In genomic region chr3:183301937-183302580, GRCh38 we compare ENCODE assay signal across 14 cellular contexts. TPM values are rescaled to one million over a fixed set of nuclear protein-coding genes. Genes with fewer than 3 reads are reported as not detected.
A peak's percentile ranks its signal among the peaks of the same experiment; 100 is the strongest.
DNase-seq lines count a peak whose midpoint lies in the region; ATAC-seq and TF ChIP-seq lines count a peak whose summit lies in the region.
"Had no signal": no experiment of that assay in that cellular context is flagged by ENCODE, and none has a peak within 500 bp of the region (broad histone marks: within the 10 kb centered on the region; RNA-seq: fewer than 3 reads in every experiment).

No MANE protein-coding gene starts in this region.

- no peaks in the 10 kb centered on the region for H3K36me3 ChIP-seq in aorta (ENCODE audit: control insufficient read depth in 1 of 2, insufficient read depth in 2 of 2, low read length in 1 of 2)

- intact Hi-C loops in aorta (cut with DNase I) = no loop called here

- 88 to 91% methylated on average over 8 of the region's 8 CpGs for WGBS in aorta, 2 donors

- TF ChIP-seq CTCF in HFFc6 (IDR thresholded peaks at IDR 0.05) = no peak

- peaks cover 0 to 3% of the 10 kb centered on the region in 2 donors for H3K4me1 ChIP-seq in aorta (ENCODE audit: control insufficient read depth in 1 of 2, insufficient read depth in 2 of 2, low read length in 2 of 2)

- no peak overlapping the region for H3K4me3 ChIP-seq in aorta (ENCODE audit: low read length in 2 of 2)

- H3K36me3 Mint-ChIP-seq in central memory CD8-positive, alpha-beta T cell (ENCODE audit: insufficient read depth) = no peaks in the 10 kb centered on the region
- no peaks in the 10 kb centered on the region for H3K36me3 Mint-ChIP-seq in natural killer cell treated with Interleukin-12 subunit alpha and Interleukin-12 subunit beta and Interleukin-15 and Interleukin-18, amount 100 ng/mL, for 72 hours
- no peaks in the 10 kb centered on the region for H3K36me3 Mint-ChIP-seq in HFFc6 (ENCODE audit: low read depth)

- ATAC-seq in central memory CD8-positive, alpha-beta T cell (replicated peaks; ENCODE audit: extremely low read depth, poor library complexity, severe bottlenecking) = peak; percentile 42
- peak; percentile 60 to 81 for ATAC-seq in natural killer cell treated with Interleukin-12 subunit alpha and Interleukin-12 subunit beta and Interleukin-15 and Interleukin-18, amount 100 ng/mL, for 72 hours
- ATAC-seq in HG03378 (IDR thresholded peaks at IDR 0.05; ENCODE audit: unreplicated experiment) (no peak), aorta (ENCODE audit: low FRiP score) (no peak)

- no peak overlapping the region for H3K4me3 Mint-ChIP-seq in central memory CD8-positive, alpha-beta T cell
- H3K4me3 Mint-ChIP-seq in natural killer cell treated with Interleukin-12 subunit alpha and Interleukin-12 subunit beta and Interleukin-15 and Interleukin-18, amount 100 ng/mL, for 72 hours = peak overlapping the region; percentile 9
- H3K4me3 Mint-ChIP-seq in HFFc6 = no peak overlapping the region
- H3K4me3 Mint-ChIP-seq: activated B cell treated with CpG ODN at 0.5 μM for 24 hours; CD4-positive, alpha-beta memory T cell had no signal

- no peak overlapping the region for H3K27ac Mint-ChIP-seq in central memory CD8-positive, alpha-beta T cell (ENCODE audit: low read depth)
- peak overlapping the region; percentile 5 to 6 for H3K27ac Mint-ChIP-seq in natural killer cell treated with Interleukin-12 subunit alpha and Interleukin-12 subunit beta and Interleukin-15 and Interleukin-18, amount 100 ng/mL, for 72 hours
- H3K27ac Mint-ChIP-seq in HFFc6 = no peak overlapping the region
- H3K27ac Mint-ChIP-seq: activated B cell treated with CpG ODN at 0.5 μM for 24 hours had no signal

- peaks cover 5% of the 10 kb centered on the region for H3K4me1 Mint-ChIP-seq in central memory CD8-positive, alpha-beta T cell
- peaks cover 20 to 29% of the 10 kb centered on the region in 2 donors for H3K4me1 Mint-ChIP-seq in natural killer cell treated with Interleukin-12 subunit alpha and Interleukin-12 subunit beta and Interleukin-15 and Interleukin-18, amount 100 ng/mL, for 72 hours (ENCODE audit: low read depth in 2 of 2)
- peaks cover 13% of the 10 kb centered on the region for H3K4me1 Mint-ChIP-seq in HFFc6 (ENCODE audit: low read depth)

- no peaks in the 10 kb centered on the region for H3K27me3 Mint-ChIP-seq in central memory CD8-positive, alpha-beta T cell
- H3K27me3 Mint-ChIP-seq in natural killer cell treated with Interleukin-12 subunit alpha and Interleukin-12 subunit beta and Interleukin-15 and Interleukin-18, amount 100 ng/mL, for 72 hours = no peaks in the 10 kb centered on the region
- peaks cover 28% of the 10 kb centered on the region for H3K27me3 Mint-ChIP-seq in HFFc6 (ENCODE audit: insufficient read depth)
- H3K27me3 Mint-ChIP-seq: activated B cell treated with CpG ODN at 0.5 μM for 24 hours; CD4-positive, alpha-beta memory T cell had no signal

- H3K27me3 ChIP-seq in aorta (ENCODE audit: control insufficient read depth in 1 of 2, insufficient read depth in 2 of 2, low read length in 1 of 2) = no peaks in the 10 kb centered on the region

- DNase-seq in GF-D8 (lab: John Stamatoyannopoulos, UW) (peak; percentile 54), NCI-H69 (lab: John Stamatoyannopoulos, UW) (peak; percentile 9), epidermal melanocyte (ENCODE audit: insufficient read length, low spot score) (no peak), aorta (no peak), HFFc6 (no peak)
- no peak for DNase-seq in central memory CD8-positive, alpha-beta T cell (ENCODE audit: low spot score in 2 of 2)
- DNase-seq in natural killer cell treated with Interleukin-12 subunit alpha and Interleukin-12 subunit beta and Interleukin-15 and Interleukin-18, amount 100 ng/mL, for 72 hours (ENCODE audit: low spot score) = no peak
- DNase-seq: activated B cell treated with CpG ODN at 0.5 μM for 24 hours; CD4-positive, alpha-beta memory T cell; hypothalamus; NCI-H1694 treated with DMSO at 0.1 percent for 48 hours; NCI-H510A; stimulated activated CD4-positive, alpha-beta T cell treated with anti-CD3 and anti-CD28 coated beads, Interleukin-12 subunit alpha, Interleukin-12 subunit beta, amount 100 ng/mL, for 4 hours had no signal

- H3K27ac ChIP-seq in aorta (ENCODE audit: low read depth in 1 of 2, low read length in 2 of 2) = no peak overlapping the region

- no peaks in the 10 kb centered on the region for H3K9me3 ChIP-seq in aorta (ENCODE audit: control insufficient read depth, low read length)

- no peaks in the 10 kb centered on the region for H3K9me3 Mint-ChIP-seq in central memory CD8-positive, alpha-beta T cell
- H3K9me3 Mint-ChIP-seq in natural killer cell treated with Interleukin-12 subunit alpha and Interleukin-12 subunit beta and Interleukin-15 and Interleukin-18, amount 100 ng/mL, for 72 hours = no peaks in the 10 kb centered on the region
- H3K9me3 Mint-ChIP-seq in HFFc6 = no peaks in the 10 kb centered on the region
- H3K9me3 Mint-ChIP-seq: activated B cell treated with CpG ODN at 0.5 μM for 24 hours; CD4-positive, alpha-beta memory T cell had no signal

RNA-seq across cellular contexts. Expression of gene B3GNT5, which starts 49.0 kb away (rescaled TPM):
- 1 to 10 TPM in 1 of 2 donors, under 1 TPM in 1; 0.36 to 1.0 TPM for total RNA-seq in natural killer cell treated with Interleukin-12 subunit alpha and Interleukin-12 subunit beta and Interleukin-15 and Interleukin-18, amount 100 ng/mL, for 72 hours
- total RNA-seq in aorta = 10 to 100 TPM in 1 of 2 donors, 1 to 10 TPM in 1; 9.2 to 10.0 TPM
- polyA plus RNA-seq in aorta = 10 to 100 TPM in 1 of 2 donors, 1 to 10 TPM in 1; 1.6 to 12.5 TPM
- not detected for total RNA-seq in HFFc6 (2021; fragmentation: NEBNext Ultra II Directional; extraction: Animal tissue kit (Norgen Biotek cat#: 25700))

Comparison
In these comparisons a context has a peak if more than half of its experiments do, and no peak if none do; other contexts are left out.
1. DNase-seq: peak in GF-D8 (single experiment) and NCI-H69 (single experiment); none in central memory CD8-positive, alpha-beta T cell (0 of 2), natural killer cell treated with Interleukin-12 subunit alpha and Interleukin-12 subunit beta and Interleukin-15 and Interleukin-18, amount 100 ng/mL, for 72 hours (single experiment), epidermal melanocyte (single experiment), aorta (0 of 2) and HFFc6 (single experiment).
2. ATAC-seq: peak in central memory CD8-positive, alpha-beta T cell (single experiment) and natural killer cell treated with Interleukin-12 subunit alpha and Interleukin-12 subunit beta and Interleukin-15 and Interleukin-18, amount 100 ng/mL, for 72 hours (2 of 2); none in HG03378 (single experiment) and aorta (single experiment).
3. H3K27ac Mint-ChIP-seq: peak in natural killer cell treated with Interleukin-12 subunit alpha and Interleukin-12 subunit beta and Interleukin-15 and Interleukin-18, amount 100 ng/mL, for 72 hours (2 of 2); none in central memory CD8-positive, alpha-beta T cell (single experiment) and HFFc6 (single experiment).
4. RNA of gene B3GNT5, which starts 49.0 kb away (total RNA-seq): 9.2 to 10.0 TPM in aorta; 0.36 to 1.0 TPM in natural killer cell treated with Interleukin-12 subunit alpha and Interleukin-12 subunit beta and Interleukin-15 and Interleukin-18, amount 100 ng/mL, for 72 hours and not detected in HFFc6; every median in the first group is over 4 times any median in the second.